In the genomic region with DNA sequence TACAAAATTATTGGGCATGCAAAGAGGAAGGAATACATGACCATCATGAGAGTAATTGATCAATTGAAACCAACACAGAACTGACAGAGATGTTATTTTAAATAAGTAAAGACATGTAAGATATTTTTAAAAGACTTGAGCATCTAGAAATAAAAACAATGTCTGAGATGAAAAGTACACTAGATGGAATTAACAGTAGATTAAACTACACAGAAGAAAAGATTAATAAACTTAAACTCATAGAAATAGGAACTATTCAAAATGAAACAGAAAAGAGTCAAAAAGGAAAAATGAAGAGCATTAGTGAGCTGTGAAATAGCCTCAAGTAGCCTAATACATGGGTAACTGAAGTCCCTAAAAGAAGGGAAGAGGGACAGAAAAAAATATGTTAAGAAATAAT, we compare ENCODE assay signal across 8 cellular contexts.
"Had no signal": no experiment of that assay in that cellular context is flagged by ENCODE, and none has a peak within 500 bp of the region (broad histone marks: within the 10 kb centered on the region; RNA-seq: fewer than 3 reads in every experiment).

No MANE protein-coding gene starts in this region.

- DNase-seq: H9, HCEC 1CT, IMR-90 had no signal

- H3K4me2 ChIP-seq: GM23338 had no signal

- ATAC-seq: GM23338, K562 had no signal

- FAIRE-seq: H1, H54, HTR-8/SVneo, K562 had no signal

- H2AFZ ChIP-seq: GM23338 had no signal

- H3K4me3 ChIP-seq: GM23338, K562 had no signal
